ENCODE assay signal across 8 cellular contexts in the genomic region with DNA sequence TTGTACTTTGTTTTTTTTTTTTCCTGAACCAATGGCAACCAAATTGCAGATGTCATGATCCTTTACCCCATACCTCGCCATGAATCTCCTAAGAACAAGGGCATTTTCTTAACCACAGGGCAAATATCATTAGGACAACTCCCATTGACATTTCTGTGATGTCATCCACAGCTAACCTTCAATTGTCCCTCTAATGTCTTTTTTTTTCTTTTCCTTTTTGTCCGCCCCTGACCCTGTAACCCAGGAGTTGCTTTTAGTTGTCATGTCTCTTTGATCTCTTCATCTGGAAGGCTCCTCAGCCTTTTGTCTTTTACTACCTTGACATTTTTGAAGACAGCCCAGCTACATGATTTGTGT. TPM values are rescaled to one million over a fixed set of nuclear protein-coding genes. Genes with fewer than 3 reads are reported as not detected.
DNase-seq lines count a peak whose midpoint lies in the region; ATAC-seq and TF ChIP-seq lines count a peak whose summit lies in the region.

No MANE protein-coding gene starts in this region.

- H3K9me3 ChIP-seq in A673 (ENCODE audit: low read depth, low read length, poor library complexity, severe bottlenecking), result no peaks in the 10 kb centered on the region

- no peaks in the 10 kb centered on the region for H3K27me3 ChIP-seq in A673 (replicated peaks; ENCODE audit: insufficient read depth, low read depth, low read length, poor library complexity)

- peak overlapping the region; percentile 77 for H3K4me3 ChIP-seq in A673 (ENCODE audit: low read depth, low read length, poor library complexity, severe bottlenecking)

- peak overlapping the region; percentile 63 for H3K27ac ChIP-seq in A673 (ENCODE audit: low read depth, low read length, poor library complexity, severe bottlenecking)

- H3K9me3 Mint-ChIP-seq in IgD-negative memory B cell (no peaks in the 10 kb centered on the region), chondrocyte (ENCODE audit: low read depth) (no peaks in the 10 kb centered on the region), naive B cell (no peaks in the 10 kb centered on the region)

- H3K27ac Mint-ChIP-seq in IgD-negative memory B cell, result peak overlapping the region; percentile 83 to 96 (median 96)
- peak overlapping the region; percentile 89 for H3K27ac Mint-ChIP-seq in chondrocyte (ENCODE audit: unreplicated experiment)
- H3K27ac Mint-ChIP-seq in naive B cell, result peak overlapping the region; percentile 86 to 96 (median 94)

- no peaks in the 10 kb centered on the region for H3K36me3 ChIP-seq in A673 (ENCODE audit: insufficient read depth, low read length, poor library complexity, severe bottlenecking)

- POLR2A ChIA-PET in A673 (lab: Charles Lee; ENCODE audit: low non-redundant PET), result no interaction called here

- no peak for ATAC-seq in naive B cell (ENCODE audit: low read depth in 2 of 2)
- no peak for ATAC-seq in GM18502 (IDR thresholded peaks at IDR 0.05; ENCODE audit: poor library complexity, unreplicated experiment)

- H3K36me3 Mint-ChIP-seq in IgD-negative memory B cell (peaks cover 3% of the 10 kb centered on the region), chondrocyte (ENCODE audit: low read depth) (peaks cover under 1% of the 10 kb centered on the region), naive B cell (peaks cover 0 to 2% of the 10 kb centered on the region in 2 donors)

- peaks cover 11 to 15% (median 14%) of the 10 kb centered on the region in 3 donors for H3K4me1 Mint-ChIP-seq in IgD-negative memory B cell
- H3K4me1 Mint-ChIP-seq in chondrocyte (ENCODE audit: low read depth), result peaks cover 16% of the 10 kb centered on the region
- peaks cover 22 to 36% (median 33%) of the 10 kb centered on the region in 3 donors for H3K4me1 Mint-ChIP-seq in naive B cell

- intact Hi-C loops in A673 (cut with micrococcal nuclease; ENCODE audit: unreplicated experiment), result no loop called here

- no peak for DNase-seq in A673 (ENCODE audit: low spot score)
- no peak for DNase-seq in chondrocyte (ENCODE audit: low spot score)
- no peak for DNase-seq in naive B cell
- no peak for DNase-seq in NCI-H1930 (lab: John Stamatoyannopoulos, UW)
- DNase-seq in NCI-H2029 (lab: John Stamatoyannopoulos, UW), result no peak
- no peak for DNase-seq in NCI-H128 (lab: John Stamatoyannopoulos, UW; ENCODE audit: unreplicated experiment)

- CTCF ChIA-PET in A673 (lab: Charles Lee), result no interaction called here

- BruUV-seq in A673 (replicated peaks; lab: Mats Ljungman, UMichigan), result TSS peak; percentile 94

- H3K4me1 ChIP-seq in A673 (ENCODE audit: insufficient read depth, low read length, poor library complexity, severe bottlenecking), result peaks cover 12% of the 10 kb centered on the region

- H3K4me3 Mint-ChIP-seq in IgD-negative memory B cell (peak overlapping the region; percentile 87 to 96 (median 92)), chondrocyte (ENCODE audit: unreplicated experiment) (peak overlapping the region; percentile 85), naive B cell (peak overlapping the region; percentile 72 to 94 (median 92))

- no peaks in the 10 kb centered on the region for H3K27me3 Mint-ChIP-seq in IgD-negative memory B cell
- no peaks in the 10 kb centered on the region for H3K27me3 Mint-ChIP-seq in chondrocyte (ENCODE audit: low read depth)
- H3K27me3 Mint-ChIP-seq in naive B cell, result no peaks in the 10 kb centered on the region

- TF ChIP-seq CTCF in A673 (conservative IDR thresholded peaks at IDR 0.05; ENCODE audit: low read depth, low read length) (no peak), chondrocyte (IDR thresholded peaks at IDR 0.05) (no peak)

RNA-seq across cellular contexts. Expression of a gene that starts 0.4 kb away (rescaled TPM):
- 11.7 and 11.9 TPM in 2 replicates for total RNA-seq in A673 (2021)
- polyA plus RNA-seq in IgD-negative memory B cell, result 37.8 TPM
- 10.1 to 11.8 TPM (median 11.3 TPM) in 3 replicates for total RNA-seq in chondrocyte
- polyA plus RNA-seq in naive B cell (ENCODE audit: low read depth in 6 of 6), result 10 to 100 TPM; 26.3 to 44.6 (median 33.1) TPM

RNA-seq across cellular contexts. Expression of a gene that starts 31.6 kb away (rescaled TPM):
- total RNA-seq in A673 (2021), result not detected in 2 replicates
- not detected for polyA plus RNA-seq in IgD-negative memory B cell
- not detected in 3 replicates for total RNA-seq in chondrocyte
- not detected for polyA plus RNA-seq in naive B cell (ENCODE audit: low read depth in 6 of 6)

RNA-seq across cellular contexts. Expression of a gene that starts 37.5 kb away (rescaled TPM):
- total RNA-seq in A673 (2021), result 29.5 and 29.8 TPM in 2 replicates
- 24.5 TPM for polyA plus RNA-seq in IgD-negative memory B cell
- total RNA-seq in chondrocyte, result 31.6 to 35.7 TPM (median 32.2 TPM) in 3 replicates
- 10 to 100 TPM; 21.9 to 45.3 (median 27.3) TPM for polyA plus RNA-seq in naive B cell (ENCODE audit: low read depth in 6 of 6)
